1 cellular context compared by ENCODE assay signal in the genomic region with DNA sequence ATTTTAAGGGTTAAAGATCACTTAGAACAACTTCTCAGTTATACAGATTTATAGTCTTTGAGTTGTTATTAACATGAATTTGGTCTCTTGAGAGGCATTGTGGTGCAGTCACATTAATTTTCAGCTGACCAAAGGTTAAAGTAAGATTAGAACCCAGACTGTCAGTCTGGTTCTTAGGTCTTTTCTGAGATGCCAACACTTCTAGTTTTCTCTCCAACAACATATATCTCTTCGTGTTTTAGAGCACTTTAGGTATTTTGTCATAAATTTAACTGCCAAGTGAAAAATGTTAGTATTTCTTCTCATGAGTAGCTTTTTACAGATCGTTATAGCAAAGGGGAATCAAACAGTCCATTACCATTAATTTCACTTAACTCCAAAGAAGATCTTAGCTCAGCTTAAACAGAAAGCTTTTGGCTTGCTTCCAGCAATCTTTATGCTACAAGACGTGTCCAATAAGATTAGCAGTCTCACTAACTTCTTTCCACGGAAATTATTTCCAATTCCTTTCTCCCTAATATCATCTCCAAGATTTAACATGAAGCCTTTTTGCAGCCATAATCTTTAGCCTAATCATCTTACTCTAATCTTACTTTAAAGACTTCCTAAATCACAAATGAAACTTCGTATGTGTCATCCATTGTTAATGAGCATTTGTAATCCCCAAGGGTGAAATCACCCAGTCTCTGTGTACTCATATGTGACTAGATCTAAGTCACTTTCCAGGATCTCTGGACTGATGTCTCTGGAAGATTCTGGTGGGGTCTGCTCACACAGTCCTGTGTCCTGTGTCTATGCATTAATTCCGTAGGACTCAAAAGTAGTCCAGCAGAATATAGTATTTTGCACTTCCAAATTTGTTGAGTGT.
TF ChIP-seq lines count a peak whose summit lies in the region.

No MANE protein-coding gene starts in this region.

TF ChIP-seq in SK-N-SH, 30 proteins besides CTCF, POLR2A, EP300 and RAD21:
- TF ChIP-seq MAX (IDR thresholded peaks at IDR 0.05; ENCODE audit: low read depth), result no peak
- no peak for TF ChIP-seq POLR2AphosphoS5 (IDR thresholded peaks at IDR 0.05; ENCODE audit: low read depth, low read length)
TF ChIP-seq in SK-N-SH: peak in this region for 0.
